ENCODE assay signal across 7 cellular contexts in the genomic region with DNA sequence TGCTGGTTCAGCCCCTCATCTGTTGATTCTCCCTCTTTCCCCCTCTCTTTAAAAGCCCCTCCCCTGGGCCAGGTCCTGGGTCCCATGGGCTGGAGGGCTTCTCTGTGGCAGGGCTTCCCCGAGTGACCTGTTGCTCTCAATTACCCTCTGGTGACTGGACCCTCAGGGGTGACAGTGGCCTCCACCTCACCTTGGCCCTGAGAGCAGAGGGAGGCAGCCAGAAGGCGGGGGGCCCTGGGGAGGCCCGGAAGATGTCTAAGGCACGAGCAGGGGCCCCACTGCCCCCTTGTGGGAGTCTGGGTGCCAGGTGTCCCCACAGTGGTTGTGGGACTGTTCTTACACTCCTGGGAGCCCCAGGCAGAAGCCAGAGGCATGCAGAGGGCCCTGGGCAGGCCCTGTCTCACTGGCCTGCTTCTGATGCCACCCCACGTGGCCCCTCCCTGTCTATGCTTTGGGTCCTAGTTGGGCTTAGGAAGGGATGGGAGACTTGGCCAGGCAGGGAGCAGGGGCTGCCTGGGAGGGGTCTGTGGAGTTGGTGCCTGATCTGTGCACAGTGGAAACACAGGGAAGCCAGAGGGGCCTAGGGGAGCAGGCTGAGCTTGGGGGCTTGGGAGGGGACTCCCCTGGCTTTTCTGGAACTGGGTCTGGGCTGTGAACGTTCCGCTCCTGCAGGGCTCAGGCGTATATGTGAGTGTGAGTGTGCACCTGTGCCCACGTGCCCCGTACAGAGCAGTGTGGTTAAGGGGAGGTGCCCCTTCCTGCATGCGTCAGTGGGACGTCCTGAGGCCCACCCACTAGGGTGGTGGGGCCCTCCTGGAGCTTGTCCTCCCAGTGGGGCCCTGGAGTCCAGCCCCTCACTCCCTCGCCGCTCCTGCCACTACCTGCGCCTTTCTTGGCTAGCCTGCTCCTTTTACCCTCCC.
A peak's percentile ranks its signal among the peaks of the same experiment; 100 is the strongest.
DNase-seq lines count a peak whose midpoint lies in the region; ATAC-seq, FAIRE-seq and TF ChIP-seq lines count a peak whose summit lies in the region.
"Not testable (repeated sequence)": the region's sequence is repeated elsewhere in the genome, so short reads cannot be mapped to it uniquely, and the experiment has no call there.

No MANE protein-coding gene starts in this region.

- not testable (repeated sequence) for H3K9me3 Mint-ChIP-seq in T-cell, naive B cell

- not testable (repeated sequence) for H3K4me1 Mint-ChIP-seq in T-cell
- H3K4me1 Mint-ChIP-seq in naive B cell, result peaks cover 33 to 71% (median 52%) of the 10 kb centered on the region in 3 donors

- DNase-seq in T-cell, result peak in 2 of 34 experiments; percentile 24 to 25
- not testable (repeated sequence) for DNase-seq in bronchial epithelial cell (ENCODE audit: low read depth)
- DNase-seq in naive B cell, result peak; percentile 83

- peak; percentile 48; the same call in 1 of the 2 replicates for TF ChIP-seq CTCF in GM12875 (IDR thresholded peaks at IDR 0.05; ENCODE audit: borderline replicate concordance, insufficient read depth, low read depth, low read length)
- not testable (repeated sequence) for TF ChIP-seq CTCF in bronchial epithelial cell (IDR thresholded peaks at IDR 0.05; ENCODE audit: insufficient read depth, low read length, severe bottlenecking)

- H3K27ac Mint-ChIP-seq in T-cell, result not testable (repeated sequence)
- H3K27ac Mint-ChIP-seq in naive B cell, result peak overlapping the region; percentile 88 to 98 (median 95)

- FAIRE-seq in bronchial epithelial cell (lab: Jason Lieb, UNC), result peak; percentile 86

- H3K4me3 ChIP-seq in GM12875 (ENCODE audit: low read depth, low read length); bronchial epithelial cell (ENCODE audit: low read depth, low read length): not testable (repeated sequence)

- POLR2A ChIA-PET in T-cell (lab: Charles Lee), result not testable (repeated sequence)

- not testable (repeated sequence) for H3K27me3 Mint-ChIP-seq in T-cell, naive B cell

- ATAC-seq in GM19395 (IDR thresholded peaks at IDR 0.05; ENCODE audit: unreplicated experiment), result peak; percentile 53
- ATAC-seq in HG02588 (IDR thresholded peaks at IDR 0.05; ENCODE audit: unreplicated experiment), result peak; percentile 34
- peak; percentile 58 for ATAC-seq in HG03354 (IDR thresholded peaks at IDR 0.05; ENCODE audit: poor library complexity, severe bottlenecking, unreplicated experiment)
- ATAC-seq in T-cell (replicated peaks in 1 of 4), result peak in 3 of 4 experiments; percentile 26 to 61 (median 35)
- ATAC-seq in naive B cell (ENCODE audit: low read depth in 2 of 2), result peak; percentile 93

- H3K36me3 Mint-ChIP-seq in T-cell, naive B cell: not testable (repeated sequence)

- CTCF ChIA-PET in T-cell (lab: Charles Lee), result not testable (repeated sequence)

- H3K4me3 Mint-ChIP-seq in T-cell, result not testable (repeated sequence)
- peak overlapping the region; percentile 60 to 81 (median 74) for H3K4me3 Mint-ChIP-seq in naive B cell

- not testable (repeated sequence) for H3K36me3 ChIP-seq in bronchial epithelial cell (ENCODE audit: control insufficient read depth, insufficient read depth, low read length)

- H3K27me3 ChIP-seq in bronchial epithelial cell (ENCODE audit: control insufficient read depth, insufficient read depth, low read length), result not testable (repeated sequence)

Comparison
In these comparisons a context has a peak if more than half of its experiments do, and no peak if none do; other contexts are left out.
1. ATAC-seq: peak in every context shown above with its lines; median percentile 93 in naive B cell; 58 in HG03354; 53 in GM19395; 35 in T-cell; 34 in HG02588.